In the genomic region with DNA sequence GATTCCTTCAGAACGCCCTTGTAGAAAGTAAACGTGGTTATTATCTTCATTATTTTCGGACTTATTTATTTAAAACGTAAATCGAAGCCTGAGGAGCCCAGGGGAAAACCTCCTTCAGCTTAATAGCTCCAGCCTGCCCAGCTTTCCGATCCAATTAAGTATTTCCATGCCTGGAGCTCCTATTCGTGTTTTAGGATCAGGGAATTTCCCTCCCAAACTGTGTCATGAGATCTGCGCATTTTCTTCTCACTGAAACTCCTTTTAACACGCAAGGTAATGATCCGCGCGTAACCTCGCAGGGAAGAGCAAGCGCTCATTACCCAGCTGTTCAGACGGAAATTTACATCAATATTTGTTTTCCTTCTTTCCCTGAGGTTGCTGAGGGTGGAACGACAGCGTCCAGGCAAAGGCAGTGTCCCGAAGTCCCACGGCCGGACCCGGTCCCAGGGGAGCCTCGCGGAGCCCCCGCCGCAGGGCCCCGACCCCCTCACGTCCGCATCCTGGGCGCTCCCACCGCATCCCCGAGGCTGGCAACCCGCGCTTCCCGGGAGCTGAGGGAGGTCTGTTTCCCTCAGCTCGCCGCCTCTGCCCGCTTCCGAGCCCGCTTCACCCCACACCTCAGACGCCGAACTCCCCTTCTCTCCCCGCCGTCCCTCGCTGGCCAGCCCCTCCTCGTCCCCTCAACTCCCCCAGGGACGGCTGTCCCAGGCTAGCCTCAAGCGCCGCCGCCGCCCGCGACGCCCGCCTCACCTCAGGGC, we compare ENCODE assay signal across 8 cellular contexts. TPM values are rescaled to one million over a fixed set of nuclear protein-coding genes. Genes with fewer than 3 reads are reported as not detected.
DNase-seq lines count a peak whose midpoint lies in the region; ATAC-seq, FAIRE-seq and TF ChIP-seq lines count a peak whose summit lies in the region.

No MANE protein-coding gene starts in this region.

- H4K20me1 ChIP-seq in K562 (replicated peaks; ENCODE audit: control insufficient read depth, insufficient read depth, low read length), result no peaks in the 10 kb centered on the region

- H3K27me3 ChIP-seq in MG63, result peaks cover 3% of the 10 kb centered on the region; the same call in 1 of the 2 replicates
- H3K27me3 ChIP-seq in K562 (ENCODE audit: control insufficient read depth in 2 of 2, insufficient read depth in 2 of 2, low read length in 2 of 2), result no peaks in the 10 kb centered on the region

- POLR2A ChIA-PET in K562 (lab: Yijun Ruan, JAX), result interaction anchor here (0.6 to 1.2 kb wide), 5 partner anchors 9 to 180 kb away, joined by 3 read pairs; no protein-coding TSS in a partner anchor

- WGBS in K562 (ENCODE audit: insufficient coverage, low coverage, missing lambda C conversion rate), result 6% methylated on average over 22 of the region's 54 CpGs

- TF ChIP-seq EP300 in K562 (IDR thresholded peaks at IDR 0.05; ENCODE audit: low read length), result no peak

- H3K9me1 ChIP-seq in K562 (ENCODE audit: control insufficient read depth, insufficient read depth, low read length), result no peaks in the 10 kb centered on the region

- H3K36me3 ChIP-seq in MG63 (no peaks in the 10 kb centered on the region), K562 (ENCODE audit: control insufficient read depth, insufficient read depth, low read length) (no peaks in the 10 kb centered on the region)

- intact Hi-C loops in K562 (cut with micrococcal nuclease), result no loop called here

- H3K4me2 ChIP-seq in K562 (ENCODE audit: insufficient read depth, low read length), result peak overlapping the region; percentile 83

- no peak overlapping the region; the same call in 2 of the 3 replicates for H3K27ac ChIP-seq in K562 (ENCODE audit: extremely low read depth, low read depth, low read length)

- no peak for TF ChIP-seq CTCF in K562 (IDR thresholded peaks at IDR 0.05 in 2 of 3, conservative IDR thresholded peaks at IDR 0.05 in 1 of 3; ENCODE audit: insufficient read depth in 2 of 3, low read depth in 1 of 3, low read length in 3 of 3)

- H3K4me3 ChIP-seq in MG63, result peak overlapping the region; percentile 77
- peak overlapping the region; percentile 55 for H3K4me3 ChIP-seq in K562

- TF ChIP-seq RAD21 in K562 (CRISPR knock-in tag; conservative IDR thresholded peaks at IDR 0.05 in 1 of 2, IDR thresholded peaks at IDR 0.05 in 1 of 2), result no peak

- H3K9ac ChIP-seq in K562 (ENCODE audit: insufficient read depth in 1 of 2, low read depth in 2 of 2, low read length in 2 of 2), result peak overlapping the region; percentile 52 to 91

- peak overlapping the region; percentile 97 for H2AFZ ChIP-seq in K562 (ENCODE audit: low read depth, low read length)

- BruUV-seq in K562 (replicated peaks; lab: Mats Ljungman, UMichigan), result TSS peak; percentile 43

- in situ Hi-C loops in K562 (cut with MboI), result no loop called here

- peak; percentile 35 for DNase-seq in Daoy (ENCODE audit: low read depth)
- DNase-seq in MG63, result peak; percentile 12
- peak in 1 of 4 experiments; percentile 1 for DNase-seq in K562 (ENCODE audit: extremely low read depth in 1 of 4, low spot score in 3 of 4)
- DNase-seq in inferior parietal cortex (ENCODE audit: extremely low spot score), result peak; percentile 49
- peak; percentile 18 for DNase-seq in stimulated activated CD4-positive, alpha-beta T cell treated with anti-CD3 and anti-CD28 coated beads, Interleukin-15, amount 100 ng/mL, for 24 hours
- no peak for DNase-seq in DMS153 (lab: John Stamatoyannopoulos, UW)
- DNase-seq in middle frontal gyrus (ENCODE audit: extremely low spot score, low spot score), result no peak

- peaks cover 0 to 13% of the 10 kb centered on the region in 2 experiments; a peak in 4 of 5 replicates for H3K4me1 ChIP-seq in K562 (replicated peaks in 1 of 2; ENCODE audit: control insufficient read depth in 2 of 2, insufficient read depth in 2 of 2, low read length in 2 of 2)

- no peaks in the 10 kb centered on the region for H3K79me2 ChIP-seq in K562 (ENCODE audit: control insufficient read depth, insufficient read depth, low read length)

- H3K9me3 ChIP-seq in MG63 (no peaks in the 10 kb centered on the region), K562 (replicated peaks; ENCODE audit: control insufficient read depth, insufficient read depth, low read depth, low read length) (no peaks in the 10 kb centered on the region; the same call in 1 of the 2 replicates)

- no peak for FAIRE-seq in K562 (lab: Jason Lieb, UNC)

- CTCF ChIA-PET in K562 (lab: Yijun Ruan, JAX; ENCODE audit: low intra/inter-chr PET ratio), result no interaction called here

- ATAC-seq in GM21423 (IDR thresholded peaks at IDR 0.05; ENCODE audit: unreplicated experiment) (peak; percentile 1), K562 (peak; percentile 6)

- TF ChIP-seq POLR2A in K562 (conservative IDR thresholded peaks at IDR 0.05), result peak; percentile 9; the same call in 1 of the 2 replicates

TF ChIP-seq in K562, 482 proteins besides CTCF, POLR2A, EP300 and RAD21 (continues in another document):
- TF ChIP-seq, protein P1, sequence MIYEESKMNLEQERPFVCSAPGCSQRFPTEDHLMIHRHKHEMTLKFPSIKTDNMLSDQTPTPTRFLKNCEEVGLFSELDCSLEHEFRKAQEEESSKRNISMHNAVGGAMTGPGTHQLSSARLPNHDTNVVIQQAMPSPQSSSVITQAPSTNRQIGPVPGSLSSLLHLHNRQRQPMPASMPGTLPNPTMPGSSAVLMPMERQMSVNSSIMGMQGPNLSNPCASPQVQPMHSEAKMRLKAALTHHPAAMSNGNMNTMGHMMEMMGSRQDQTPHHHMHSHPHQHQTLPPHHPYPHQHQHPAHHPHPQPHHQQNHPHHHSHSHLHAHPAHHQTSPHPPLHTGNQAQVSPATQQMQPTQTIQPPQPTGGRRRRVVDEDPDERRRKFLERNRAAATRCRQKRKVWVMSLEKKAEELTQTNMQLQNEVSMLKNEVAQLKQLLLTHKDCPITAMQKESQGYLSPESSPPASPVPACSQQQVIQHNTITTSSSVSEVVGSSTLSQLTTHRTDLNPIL (CRISPR knock-in tag; IDR thresholded peaks at IDR 0.05), result no peak
- TF ChIP-seq, protein P2, sequence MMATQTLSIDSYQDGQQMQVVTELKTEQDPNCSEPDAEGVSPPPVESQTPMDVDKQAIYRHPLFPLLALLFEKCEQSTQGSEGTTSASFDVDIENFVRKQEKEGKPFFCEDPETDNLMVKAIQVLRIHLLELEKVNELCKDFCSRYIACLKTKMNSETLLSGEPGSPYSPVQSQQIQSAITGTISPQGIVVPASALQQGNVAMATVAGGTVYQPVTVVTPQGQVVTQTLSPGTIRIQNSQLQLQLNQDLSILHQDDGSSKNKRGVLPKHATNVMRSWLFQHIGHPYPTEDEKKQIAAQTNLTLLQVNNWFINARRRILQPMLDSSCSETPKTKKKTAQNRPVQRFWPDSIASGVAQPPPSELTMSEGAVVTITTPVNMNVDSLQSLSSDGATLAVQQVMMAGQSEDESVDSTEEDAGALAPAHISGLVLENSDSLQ (IDR thresholded peaks at IDR 0.05), result peak; percentile 44; the same call in 1 of the 2 replicates
- TF ChIP-seq WHSC1 (IDR thresholded peaks at IDR 0.05; ENCODE audit: low read length) (no peak), ARHGAP35 (IDR thresholded peaks at IDR 0.05; ENCODE audit: partially characterized antibody) (no peak), ZNF668 (CRISPR knock-in tag; IDR thresholded peaks at IDR 0.05) (no peak), PML (IDR thresholded peaks at IDR 0.05; ENCODE audit: low read length) (no peak), OTX1 (CRISPR knock-in tag; IDR thresholded peaks at IDR 0.05) (peak; percentile 43; the same call in 1 of the 2 replicates)
- TF ChIP-seq, protein P3, sequence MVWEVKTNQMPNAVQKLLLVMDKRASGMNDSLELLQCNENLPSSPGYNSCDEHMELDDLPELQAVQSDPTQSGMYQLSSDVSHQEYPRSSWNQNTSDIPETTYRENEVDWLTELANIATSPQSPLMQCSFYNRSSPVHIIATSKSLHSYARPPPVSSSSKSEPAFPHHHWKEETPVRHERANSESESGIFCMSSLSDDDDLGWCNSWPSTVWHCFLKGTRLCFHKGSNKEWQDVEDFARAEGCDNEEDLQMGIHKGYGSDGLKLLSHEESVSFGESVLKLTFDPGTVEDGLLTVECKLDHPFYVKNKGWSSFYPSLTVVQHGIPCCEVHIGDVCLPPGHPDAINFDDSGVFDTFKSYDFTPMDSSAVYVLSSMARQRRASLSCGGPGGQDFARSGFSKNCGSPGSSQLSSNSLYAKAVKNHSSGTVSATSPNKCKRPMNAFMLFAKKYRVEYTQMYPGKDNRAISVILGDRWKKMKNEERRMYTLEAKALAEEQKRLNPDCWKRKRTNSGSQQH (CRISPR knock-in tag; IDR thresholded peaks at IDR 0.05), result 0 out of 2 replicates have a peak, but pooled peaks have one; percentile 37

RNA-seq across cellular contexts. Expression of a gene that starts 0.5 kb away (rescaled TPM):
- total RNA-seq in Daoy (2014; rRNA removed; shearing (Covaris generic)), result 4.0 and 9.7 TPM in 2 replicates
- 3.7 and 3.9 TPM in 2 replicates for total RNA-seq in MG63 (2014; rRNA removed; shearing (Covaris generic); ENCODE audit: low replicate concordance)
- total RNA-seq in K562 (2011; cell fraction: chromatin; rRNA removed; ENCODE audit: low replicate concordance), result 6.5 and 18.8 TPM in 2 replicates
- 2.0 and 2.9 TPM in 2 replicates for total RNA-seq in K562 (2011; cell fraction: nucleolus; rRNA removed)
- total RNA-seq in K562 (2011; cell fraction: nucleoplasm; rRNA removed), result 9.6 and 19.0 TPM in 2 replicates
- 0.73 and 1.1 TPM in 2 replicates for total RNA-seq in K562 (2014; rRNA removed)
- total RNA-seq in K562 (2014; rRNA removed; fragmentation: Illumina TruSeq; extraction: Trizol), result 1.7 and 2.2 TPM in 2 replicates
- total RNA-seq in K562 (2015; rRNA removed; fragmentation: Illumina TruSeq; extraction: Trizol), result 1.1 and 1.4 TPM in 2 replicates
- total RNA-seq in K562 (2021), result 1.2 and 2.3 TPM in 2 replicates
- polyA plus RNA-seq in K562 (2011; rRNA removed), result 1.9 TPM in 2 replicates
- 0.12 and 0.27 TPM in 2 replicates for polyA plus RNA-seq in K562 (2011; cell fraction: cytosol; rRNA removed)
- 2.5 and 4.3 TPM in 2 replicates for polyA plus RNA-seq in K562 (2011; cell fraction: nucleus; rRNA removed)
- polyA plus RNA-seq in K562 (2012), result 0.48 and 1.4 TPM in 2 replicates
- 0.74 and 1.1 TPM in 2 replicates for polyA plus RNA-seq in K562 (2014; fragmentation: Illumina TruSeq; extraction: Trizol)
- 1 to 10 TPM in 1 of 2 experiments, under 1 TPM in 1; 0.84 to 2.1 TPM for polyA plus RNA-seq in K562 (2014; fragmentation: Nextera tagmentation; extraction: Ambion mirVana)
- 0.76 and 2.0 TPM in 2 replicates for polyA plus RNA-seq in K562 (2014; rRNA removed)
- 2.7 and 3.1 TPM in 2 replicates for polyA minus RNA-seq in K562 (2011; rRNA and poly(A)+ RNA removed)
- polyA minus RNA-seq in K562 (2011; cell fraction: cytosol; rRNA and poly(A)+ RNA removed), result 0.86 and 1.1 TPM in 2 replicates
- 2.7 and 4.1 TPM in 2 replicates for polyA minus RNA-seq in K562 (2011; cell fraction: nucleus; rRNA and poly(A)+ RNA removed)

Comparison
In these comparisons a context has a peak if more than half of its experiments do, and no peak if none do; other contexts are left out.
1. DNase-seq: peak in Daoy (single experiment), MG63 (single experiment), inferior parietal cortex (single experiment) and stimulated activated CD4-positive, alpha-beta T cell treated with anti-CD3 and anti-CD28 coated beads, Interleukin-15, amount 100 ng/mL, for 24 hours (single experiment); none in DMS153 (single experiment) and middle frontal gyrus (single experiment).